ENCODE assay signal across 20 cellular contexts in genomic region chr13:42056146-42056545, GRCh38.
"Had no signal": no experiment of that assay in that cellular context is flagged by ENCODE, and none has a peak within 500 bp of the region (broad histone marks: within the 10 kb centered on the region; RNA-seq: fewer than 3 reads in every experiment).

No MANE protein-coding gene starts in this region.

- H3K4me1 ChIP-seq: right lobe of liver, spleen, suprapubic skin had no signal

- H3K9me3 ChIP-seq: right lobe of liver, suprapubic skin, upper lobe of right lung had no signal

- H3K36me3 ChIP-seq: esophagus muscularis mucosa, right lobe of liver, suprapubic skin, upper lobe of right lung had no signal

- H3K27me3 Mint-ChIP-seq: activated naive CD8-positive, alpha-beta T cell; T-cell had no signal

- H3K36me3 Mint-ChIP-seq: stimulated activated memory B cell treated with anti-CD40 and anti-IgM and Interleukin-4, amounts not matched to agents 10 μg/mL and 1 μg/mL and 100 μg/mL, for 72 hours had no signal

- H3K9me3 Mint-ChIP-seq: natural killer cell treated with Interleukin-12 subunit alpha and Interleukin-12 subunit beta and Interleukin-15 and Interleukin-18, amount 100 ng/mL, for 72 hours; stimulated activated memory B cell treated with anti-CD40 and anti-IgM and Interleukin-4, amounts not matched to agents 10 μg/mL and 1 μg/mL and 100 μg/mL, for 72 hours had no signal

- H3K27me3 ChIP-seq: esophagus muscularis mucosa, right lobe of liver, suprapubic skin, upper lobe of right lung had no signal

- H3K4me1 Mint-ChIP-seq: stimulated activated memory B cell treated with anti-CD40 and anti-IgM and Interleukin-4, amounts not matched to agents 10 μg/mL and 1 μg/mL and 100 μg/mL, for 72 hours had no signal

- H3K4me3 Mint-ChIP-seq: activated naive CD8-positive, alpha-beta T cell; natural killer cell treated with Interleukin-12 subunit alpha and Interleukin-12 subunit beta and Interleukin-15 and Interleukin-18, amount 100 ng/mL, for 72 hours; stimulated activated memory B cell treated with anti-CD40 and anti-IgM and Interleukin-4, amounts not matched to agents 10 μg/mL and 1 μg/mL and 100 μg/mL, for 72 hours had no signal

- DNase-seq: activated CD4-positive, alpha-beta T cell treated with anti-CD3 and anti-CD28 coated beads for 48 hours; activated effector memory CD4-positive, alpha-beta T cell treated with Interleukin-2 at 50 U/mL for 16 hours; activated T-cell treated with anti-CD3 and anti-CD28 coated beads, Interleukin-2, amount 50 U/mL, for 1 hour; anterior cingulate cortex; foreskin fibroblast; head of caudate nucleus; mammary epithelial cell; occipital lobe; right lobe of liver; spleen; stimulated activated CD4-positive, alpha-beta T cell treated with anti-CD3 and anti-CD28 coated beads, Interleukin-1b, Interleukin-23, amount 100 ng/mL, for 48 hours; T-cell; T1000; upper lobe of right lung had no signal

- ATAC-seq: natural killer cell treated with Interleukin-12 subunit alpha and Interleukin-12 subunit beta and Interleukin-15 and Interleukin-18, amount 100 ng/mL, for 72 hours; right lobe of liver; stimulated activated memory B cell treated with anti-CD40 and anti-IgM and Interleukin-4, amounts not matched to agents 10 μg/mL and 1 μg/mL and 100 μg/mL, for 72 hours; T-cell; upper lobe of right lung had no signal

- H3K4me3 ChIP-seq: esophagus muscularis mucosa, right lobe of liver, spleen, suprapubic skin, upper lobe of right lung had no signal

- H3K27ac ChIP-seq: esophagus muscularis mucosa, right lobe of liver, spleen, suprapubic skin, upper lobe of right lung had no signal

- H3K27ac Mint-ChIP-seq: natural killer cell treated with Interleukin-12 subunit alpha and Interleukin-12 subunit beta and Interleukin-15 and Interleukin-18, amount 100 ng/mL, for 72 hours; progenitor cell of endocrine pancreas; stimulated activated memory B cell treated with anti-CD40 and anti-IgM and Interleukin-4, amounts not matched to agents 10 μg/mL and 1 μg/mL and 100 μg/mL, for 72 hours had no signal
